22 cellular contexts compared by ENCODE assay signal in the genomic region with DNA sequence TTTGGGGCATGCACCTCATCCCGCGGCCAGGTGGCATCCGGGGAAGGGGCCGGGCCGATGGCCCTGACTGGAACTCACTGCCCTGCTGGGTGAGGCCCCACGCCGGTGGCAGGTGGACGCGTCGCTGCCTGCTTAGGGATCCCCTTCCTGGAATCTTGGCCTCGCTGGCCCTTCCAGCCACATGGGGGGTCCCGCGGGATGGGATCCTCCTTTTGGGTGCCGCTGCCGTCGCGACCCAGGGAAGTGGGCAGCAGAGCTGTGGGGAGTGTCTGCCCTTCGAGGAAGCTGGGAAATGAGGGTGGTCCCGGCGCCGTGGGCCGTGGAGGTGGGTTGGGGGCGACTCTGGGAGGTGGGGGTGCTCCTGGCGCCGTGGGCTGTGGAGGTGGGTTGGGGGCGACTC. TPM values are rescaled to one million over a fixed set of nuclear protein-coding genes. Genes with fewer than 3 reads are reported as not detected.
DNase-seq lines count a peak whose midpoint lies in the region; ATAC-seq and TF ChIP-seq lines count a peak whose summit lies in the region.
"Had no signal": no experiment of that assay in that cellular context is flagged by ENCODE, and none has a peak within 500 bp of the region (broad histone marks: within the 10 kb centered on the region; RNA-seq: fewer than 3 reads in every experiment).

No MANE protein-coding gene starts in this region.

- H3K9me3 ChIP-seq in Peyer's patch (no peaks in the 10 kb centered on the region), mesenchymal stem cell (ENCODE audit: control insufficient read depth, low read length) (no peaks in the 10 kb centered on the region), thoracic aorta (no peaks in the 10 kb centered on the region)
- H3K9me3 ChIP-seq: psoas muscle, spleen had no signal

- H3K23ac ChIP-seq in mesenchymal stem cell (ENCODE audit: low read length in 2 of 2): no peak overlapping the region

- H3K27ac Mint-ChIP-seq in central memory CD8-positive, alpha-beta T cell (ENCODE audit: low read depth): peak overlapping the region; percentile 72
- H3K27ac Mint-ChIP-seq: activated CD8-positive, alpha-beta memory T cell treated with anti-CD3 and anti-CD28 coated beads, Interleukin-2, amount 10 ng/mL, durations not matched to agents 7 days and 5 days; activated naive CD4-positive, alpha-beta T cell treated with anti-CD3 and anti-CD28 coated beads, Interleukin-2, amount 50 U/mL, for 72 hours; memory B cell had no signal

- H3K36me3 Mint-ChIP-seq in central memory CD8-positive, alpha-beta T cell (ENCODE audit: insufficient read depth): peaks cover 46% of the 10 kb centered on the region
- H3K36me3 Mint-ChIP-seq: activated naive CD4-positive, alpha-beta T cell treated with anti-CD3 and anti-CD28 coated beads, Interleukin-2, amount 50 U/mL, for 72 hours had no signal

- H3K4me1 ChIP-seq in Peyer's patch: peaks cover 0 to 50% (median 7%) of the 10 kb centered on the region in 4 donors
- H3K4me1 ChIP-seq in mesenchymal stem cell (ENCODE audit: control insufficient read depth, insufficient read depth, low read depth, low read length): peaks cover 56% of the 10 kb centered on the region
- H3K4me1 ChIP-seq in thoracic aorta (ENCODE audit: control insufficient read depth in 1 of 2, low read depth in 2 of 2): peaks cover 43 to 67% of the 10 kb centered on the region in 2 donors

- no peak overlapping the region for H2AFZ ChIP-seq in mesenchymal stem cell (ENCODE audit: low read depth, low read length)

- no peak for TF ChIP-seq POLR2A in Peyer's patch (IDR thresholded peaks at IDR 0.05)

- DNase-seq in Peyer's patch (peak in 1 of 3 donors; percentile 55), mesenchymal stem cell (no peak), thoracic aorta (ENCODE audit: low spot score) (no peak), LoVo (ENCODE audit: low spot score) (no peak), posterior cingulate gyrus (no peak), NCI-H510A treated with DMSO at 0.1 percent for 48 hours (lab: John Stamatoyannopoulos, UW) (no peak)
- DNase-seq in central memory CD8-positive, alpha-beta T cell (ENCODE audit: low spot score in 2 of 2): no peak
- no peak for DNase-seq in stimulated activated naive CD8-positive, alpha-beta T cell treated with anti-CD3 and anti-CD28 coated beads, Interleukin-15, Interleukin-2, amounts not matched to agents 100 U/mL and 50 U/mL, for 24 hours
- DNase-seq: activated CD8-positive, alpha-beta memory T cell treated with anti-CD3 and anti-CD28 coated beads, Interleukin-2, amount 10 ng/mL, durations not matched to agents 7 days and 5 days; CD4-positive, alpha-beta memory T cell; DMS53; GOT3; IMR-90; NCI-H1436; psoas muscle; SHP77 treated with DMSO at 0.1 percent for 48 hours; spleen; substantia nigra; T-helper 1 cell had no signal

- intact Hi-C loops in posterior cingulate gyrus (cut with DNase I): no loop called here

- peaks cover 5% of the 10 kb centered on the region for H3K4me1 Mint-ChIP-seq in central memory CD8-positive, alpha-beta T cell

- no peak overlapping the region for H3K4ac ChIP-seq in mesenchymal stem cell (ENCODE audit: low read depth in 1 of 2, low read length in 2 of 2)

- H2BK120ac ChIP-seq in mesenchymal stem cell (ENCODE audit: low read depth, low read length): no peak overlapping the region

- H3K27me3 ChIP-seq in Peyer's patch: no peaks in the 10 kb centered on the region
- H3K27me3 ChIP-seq in mesenchymal stem cell (ENCODE audit: control insufficient read depth in 1 of 2, insufficient read depth in 1 of 2, low read length in 2 of 2): no peaks in the 10 kb centered on the region
- no peaks in the 10 kb centered on the region for H3K27me3 ChIP-seq in thoracic aorta (replicated peaks; ENCODE audit: insufficient read depth)

- H3K79me1 ChIP-seq in mesenchymal stem cell (replicated peaks; ENCODE audit: low read length, poor library complexity, severe bottlenecking): peaks cover 58% of the 10 kb centered on the region

- no peaks in the 10 kb centered on the region for H3K27me3 Mint-ChIP-seq in central memory CD8-positive, alpha-beta T cell
- H3K27me3 Mint-ChIP-seq: activated CD8-positive, alpha-beta memory T cell treated with anti-CD3 and anti-CD28 coated beads, Interleukin-2, amount 10 ng/mL, durations not matched to agents 7 days and 5 days; CD4-positive, alpha-beta memory T cell; memory B cell had no signal

- no peak overlapping the region for H4K8ac ChIP-seq in mesenchymal stem cell (ENCODE audit: low read length)

- H3K27ac ChIP-seq in Peyer's patch (peak overlapping the region in 3 of 4 donors; percentile 88 to 98 (median 98)), mesenchymal stem cell (ENCODE audit: low read length, poor library complexity, severe bottlenecking) (no peak overlapping the region), thoracic aorta (peak overlapping the region; percentile 69 to 75)
- H3K27ac ChIP-seq: psoas muscle, spleen had no signal

- H3K4me3 ChIP-seq in Peyer's patch: peak overlapping the region in 3 of 4 donors; percentile 12 to 51 (median 37)
- peak overlapping the region in 1 of 2 experiments; percentile 66 for H3K4me3 ChIP-seq in mesenchymal stem cell (ENCODE audit: insufficient read depth in 1 of 2, low read depth in 1 of 2, low read length in 2 of 2)
- peak overlapping the region; percentile 50 for H3K4me3 ChIP-seq in thoracic aorta
- H3K4me3 ChIP-seq: psoas muscle, spleen had no signal

- H3K9ac ChIP-seq in mesenchymal stem cell (ENCODE audit: low read length): peak overlapping the region; percentile 55

- no peak overlapping the region for H3K4me2 ChIP-seq in mesenchymal stem cell (ENCODE audit: low read length, poor library complexity, severe bottlenecking)

- H2BK15ac ChIP-seq in mesenchymal stem cell (ENCODE audit: low read depth, poor library complexity, severe bottlenecking): no peak overlapping the region

- no peak overlapping the region for H2BK5ac ChIP-seq in mesenchymal stem cell (ENCODE audit: low read depth, low read length, poor library complexity, severe bottlenecking)

- no peak overlapping the region for H2BK12ac ChIP-seq in mesenchymal stem cell (ENCODE audit: low read length in 2 of 2)

- H3K9me3 Mint-ChIP-seq in central memory CD8-positive, alpha-beta T cell: no peaks in the 10 kb centered on the region
- H3K9me3 Mint-ChIP-seq: activated naive CD4-positive, alpha-beta T cell treated with anti-CD3 and anti-CD28 coated beads, Interleukin-2, amount 50 U/mL, for 72 hours; CD4-positive, alpha-beta memory T cell; memory B cell; nephron had no signal

- peaks cover 0 to 52% (median 0%) of the 10 kb centered on the region in 3 donors for H3K36me3 ChIP-seq in Peyer's patch
- peaks cover 71 to 95% of the 10 kb centered on the region in 2 experiments for H3K36me3 ChIP-seq in mesenchymal stem cell (ENCODE audit: control insufficient read depth in 1 of 2, insufficient read depth in 2 of 2, low read depth in 1 of 2, low read length in 2 of 2)
- H3K36me3 ChIP-seq in thoracic aorta: peaks cover 48% of the 10 kb centered on the region

- H3K18ac ChIP-seq in mesenchymal stem cell (ENCODE audit: low read depth in 1 of 2, low read length in 2 of 2): no peak overlapping the region

- H2AK5ac ChIP-seq in mesenchymal stem cell (ENCODE audit: low read length, severe bottlenecking): no peak overlapping the region

- 98% methylated on average over 24 of the region's 26 CpGs for WGBS in mesenchymal stem cell

- no peak overlapping the region for H4K91ac ChIP-seq in mesenchymal stem cell (ENCODE audit: low read length)

- H3K14ac ChIP-seq in mesenchymal stem cell (ENCODE audit: low read length in 2 of 2): no peak overlapping the region

- ATAC-seq in central memory CD8-positive, alpha-beta T cell (replicated peaks; ENCODE audit: extremely low read depth, poor library complexity, severe bottlenecking): no peak
- no peak for ATAC-seq in thoracic aorta (ENCODE audit: insufficient number of reproducible peaks, low FRiP score, low read depth)
- ATAC-seq in stimulated activated naive CD8-positive, alpha-beta T cell treated with anti-CD3 and anti-CD28 coated beads, Interleukin-15, Interleukin-2, amounts not matched to agents 100 U/mL and 50 U/mL, for 24 hours: no peak
- ATAC-seq: activated CD8-positive, alpha-beta memory T cell treated with anti-CD3 and anti-CD28 coated beads, Interleukin-2, amount 10 ng/mL, durations not matched to agents 7 days and 5 days; activated naive CD4-positive, alpha-beta T cell treated with anti-CD3 and anti-CD28 coated beads, Interleukin-2, amount 50 U/mL, for 72 hours had no signal

- no peak for TF ChIP-seq CTCF in Peyer's patch (IDR thresholded peaks at IDR 0.05)
- no peak for TF ChIP-seq CTCF in thoracic aorta (IDR thresholded peaks at IDR 0.05)

- peak overlapping the region; percentile 38 for H3K4me3 Mint-ChIP-seq in central memory CD8-positive, alpha-beta T cell
- H3K4me3 Mint-ChIP-seq: activated CD8-positive, alpha-beta memory T cell treated with anti-CD3 and anti-CD28 coated beads, Interleukin-2, amount 10 ng/mL, durations not matched to agents 7 days and 5 days; CD4-positive, alpha-beta memory T cell; memory B cell; nephron had no signal

RNA-seq across cellular contexts. Expression of gene METRNL, which starts 12.8 kb away (rescaled TPM):
- total RNA-seq in Peyer's patch (100 to 1,000 TPM in 3 of 4 donors, 10 to 100 TPM in 1; 73.4 to 170 (median 117) TPM), thoracic aorta (100 to 1,000 TPM; 141 to 180 TPM)
- polyA plus RNA-seq in mesenchymal stem cell (2013, experiment 1 of 2): 15.1 TPM
- 14.1 TPM for polyA plus RNA-seq in mesenchymal stem cell (2013, experiment 2 of 2)
